8 cellular contexts compared by ENCODE assay signal in genomic region chr6:75272145-75272840, GRCh38. TPM values are rescaled to one million over a fixed set of nuclear protein-coding genes. Genes with fewer than 3 reads are reported as not detected.
A peak's percentile ranks its signal among the peaks of the same experiment; 100 is the strongest.
DNase-seq lines count a peak whose midpoint lies in the region; ATAC-seq and TF ChIP-seq lines count a peak whose summit lies in the region.

No MANE protein-coding gene starts in this region.

- intact Hi-C loops in tibial artery (cut with DNase I; ENCODE audit: low total_unique reads): no loop called here

- H3K27me3 ChIP-seq in ACC112 (ENCODE audit: insufficient read depth, low read length) (no peaks in the 10 kb centered on the region), kidney epithelial cell (ENCODE audit: control insufficient read depth, insufficient read depth, low read length) (no peaks in the 10 kb centered on the region), tibial artery (no peaks in the 10 kb centered on the region)

- TF ChIP-seq CTCF in kidney epithelial cell (IDR thresholded peaks at IDR 0.05; ENCODE audit: insufficient read depth, low read length, poor library complexity, severe bottlenecking) (no peak), tibial artery (IDR thresholded peaks at IDR 0.05) (no peak)

- H3K79me2 ChIP-seq in ACC112 (ENCODE audit: control insufficient read depth, insufficient read depth, low read length, unreplicated experiment): peaks cover 77% of the 10 kb centered on the region

- H2AFZ ChIP-seq in ACC112 (ENCODE audit: low read length, unreplicated experiment): no peak overlapping the region

- no peak for ATAC-seq in activated naive CD8-positive, alpha-beta T cell treated with anti-CD3 and anti-CD28 coated beads, Interleukin-2, amount 50 U/mL, for 24 hours

- H3K4me3 ChIP-seq in ACC112 (ENCODE audit: low read depth, low read length) (no peak overlapping the region), kidney epithelial cell (ENCODE audit: low read depth, low read length) (no peak overlapping the region), tibial artery (no peak overlapping the region)

- H3K4me1 Mint-ChIP-seq in activated naive CD8-positive, alpha-beta T cell treated with anti-CD3 and anti-CD28 coated beads, Interleukin-2, amount 50 U/mL, for 24 hours: peaks cover 69% of the 10 kb centered on the region

- H3K4me1 ChIP-seq in ACC112 (ENCODE audit: control insufficient read depth, insufficient read depth, low read length, unreplicated experiment) (peaks cover 29% of the 10 kb centered on the region), tibial artery (peaks cover 0 to 66% (median 14%) of the 10 kb centered on the region in 4 donors)

- peaks cover 5% of the 10 kb centered on the region; the same call in 1 of the 2 replicates for H3K36me3 ChIP-seq in ACC112 (ENCODE audit: insufficient read depth, low read length)
- no peaks in the 10 kb centered on the region for H3K36me3 ChIP-seq in kidney epithelial cell (ENCODE audit: control insufficient read depth, insufficient read depth, low read length)
- H3K36me3 ChIP-seq in tibial artery: peaks cover 0 to 5% (median 4%) of the 10 kb centered on the region in 3 donors

- no peaks in the 10 kb centered on the region for H3K9me3 ChIP-seq in tibial artery

- H3K9me3 Mint-ChIP-seq in activated naive CD8-positive, alpha-beta T cell treated with anti-CD3 and anti-CD28 coated beads, Interleukin-2, amount 50 U/mL, for 24 hours: no peaks in the 10 kb centered on the region

- no peaks in the 10 kb centered on the region for H3K27me3 Mint-ChIP-seq in activated naive CD8-positive, alpha-beta T cell treated with anti-CD3 and anti-CD28 coated beads, Interleukin-2, amount 50 U/mL, for 24 hours

- peak overlapping the region; percentile 58 for H3K27ac ChIP-seq in ACC112 (ENCODE audit: low read depth, low read length)
- H3K27ac ChIP-seq in tibial artery: peak overlapping the region in 1 of 2 donors; percentile 44

- no peak overlapping the region for H3K4me3 Mint-ChIP-seq in activated naive CD8-positive, alpha-beta T cell treated with anti-CD3 and anti-CD28 coated beads, Interleukin-2, amount 50 U/mL, for 24 hours

- peak overlapping the region; percentile 49 for H3K27ac Mint-ChIP-seq in activated naive CD8-positive, alpha-beta T cell treated with anti-CD3 and anti-CD28 coated beads, Interleukin-2, amount 50 U/mL, for 24 hours

- peaks cover 43% of the 10 kb centered on the region for H3K36me3 Mint-ChIP-seq in activated naive CD8-positive, alpha-beta T cell treated with anti-CD3 and anti-CD28 coated beads, Interleukin-2, amount 50 U/mL, for 24 hours (ENCODE audit: low read depth)

- DNase-seq in HCEC 1CT (peak; percentile 32), kidney epithelial cell (ENCODE audit: low read depth) (peak; percentile 38), tibial artery (no peak), NCI-H2171 (lab: John Stamatoyannopoulos, UW) (no peak), HuH-7 (ENCODE audit: low spot score) (no peak), NCI-H2196 (lab: John Stamatoyannopoulos, UW; ENCODE audit: unreplicated experiment) (no peak)
- no peak for DNase-seq in activated naive CD8-positive, alpha-beta T cell treated with anti-CD3 and anti-CD28 coated beads, Interleukin-2, amount 50 U/mL, for 24 hours

RNA-seq across cellular contexts. Expression of gene TMEM30A, which starts 12.3 kb away (rescaled TPM):
- 88.9 TPM in 2 replicates for total RNA-seq in kidney epithelial cell

RNA-seq across cellular contexts. Expression of gene COX7A2, which starts 28.7 kb away (rescaled TPM):
- 171 and 181 TPM in 2 replicates for total RNA-seq in kidney epithelial cell

Comparison
In these comparisons a context has a peak if more than half of its experiments do, and no peak if none do; other contexts are left out.
1. DNase-seq: peak in HCEC 1CT (single experiment) and kidney epithelial cell (single experiment); none in activated naive CD8-positive, alpha-beta T cell treated with anti-CD3 and anti-CD28 coated beads, Interleukin-2, amount 50 U/mL, for 24 hours (single experiment), tibial artery (0 of 2), NCI-H2171 (single experiment), HuH-7 (single experiment) and NCI-H2196 (single experiment).